7 cellular contexts compared by ENCODE assay signal in the genomic region with DNA sequence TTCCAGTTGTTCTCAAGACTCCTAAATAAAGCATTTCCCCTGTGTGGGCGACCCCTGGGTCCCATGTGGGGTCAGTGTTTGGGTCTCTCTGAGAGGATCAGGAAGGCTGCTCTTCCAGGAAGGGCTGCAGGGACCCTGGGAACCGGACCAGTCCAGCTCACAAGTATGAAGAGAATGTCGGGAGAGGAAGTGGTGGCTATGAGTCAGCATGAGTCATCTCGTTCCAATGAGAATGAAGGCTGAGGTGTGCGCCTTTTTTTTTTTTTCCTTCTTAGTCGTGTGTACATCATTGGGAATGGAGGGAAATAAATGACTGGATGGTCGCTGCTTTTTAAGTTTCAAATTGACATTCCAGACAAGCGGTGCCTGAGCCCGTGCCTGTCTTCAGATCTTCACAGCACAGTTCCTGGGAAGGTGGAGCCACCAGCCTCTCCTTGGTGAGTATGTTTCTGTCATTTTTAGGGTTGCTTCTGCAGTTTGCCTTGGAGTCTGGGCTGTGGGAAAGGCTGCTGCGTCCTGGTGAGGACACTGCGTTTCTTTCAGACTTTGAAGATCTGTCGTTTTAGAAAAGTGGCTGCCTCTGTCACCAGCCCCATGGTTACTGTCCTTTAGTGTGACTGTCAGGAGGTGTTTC.
DNase-seq lines count a peak whose midpoint lies in the region; ATAC-seq, FAIRE-seq and TF ChIP-seq lines count a peak whose summit lies in the region.
"Not testable (repeated sequence)": the region's sequence is repeated elsewhere in the genome, so short reads cannot be mapped to it uniquely, and the experiment has no call there.

No MANE protein-coding gene starts in this region.

- not testable (repeated sequence) for H3K4me1 Mint-ChIP-seq in H9, T-helper 17 cell

- not testable (repeated sequence) for H4K8ac ChIP-seq in H9 (replicated peaks; ENCODE audit: insufficient read length, low read depth, low read length)

- not testable (repeated sequence) for H3K79me2 ChIP-seq in H9 (ENCODE audit: insufficient read depth, low read length)

- not testable (repeated sequence) for H3K36me3 ChIP-seq in breast epithelium, right atrium auricular region, pancreas

- H3K79me1 ChIP-seq in H9 (ENCODE audit: insufficient read depth, low read depth, low read length, poor library complexity, severe bottlenecking): not testable (repeated sequence)

- H3K56ac ChIP-seq in H9 (ENCODE audit: insufficient read length, low read depth, low read length): not testable (repeated sequence)

- intact Hi-C loops in breast epithelium (cut with DNase I; ENCODE audit: low total_unique reads); pancreas (cut with DNase I): not testable (repeated sequence)

- not testable (repeated sequence) for H4K5ac ChIP-seq in H9 (ENCODE audit: insufficient read length, low read depth, low read length)

- H2BK15ac ChIP-seq in H9 (ENCODE audit: low read depth, low read length): not testable (repeated sequence)

- DNase-seq in H9; T-helper 17 cell; breast epithelium (ENCODE audit: low spot score in 2 of 2); right atrium auricular region (ENCODE audit: low spot score); pancreas: not testable (repeated sequence)

- H3K23ac ChIP-seq in H9 (ENCODE audit: insufficient read length, low read depth, low read length): not testable (repeated sequence)

- H3K4me1 ChIP-seq in H9 (ENCODE audit: insufficient read depth, low read length); breast epithelium; right atrium auricular region; pancreas: not testable (repeated sequence)

- not testable (repeated sequence) for TF ChIP-seq CTCF in H9 (conservative IDR thresholded peaks at IDR 0.05); breast epithelium (IDR thresholded peaks at IDR 0.05); right atrium auricular region (IDR thresholded peaks at IDR 0.05); pancreas (IDR thresholded peaks at IDR 0.05)

- not testable (repeated sequence) for H3K14ac ChIP-seq in H9 (ENCODE audit: insufficient read depth, low read length)

- not testable (repeated sequence) for H3K27me3 Mint-ChIP-seq in H9 (ENCODE audit: low read depth); T-helper 17 cell

- ATAC-seq in GM18861 (IDR thresholded peaks at IDR 0.05; ENCODE audit: unreplicated experiment) (peak; percentile 39), HG03439 (IDR thresholded peaks at IDR 0.05; ENCODE audit: unreplicated experiment) (peak; percentile 50), T-helper 17 cell (peak; percentile 52), pancreas (peak; percentile 90 to 93 (median 90))

- H2BK120ac ChIP-seq in H9 (ENCODE audit: low read depth, low read length, poor library complexity, severe bottlenecking): not testable (repeated sequence)

- H2AK5ac ChIP-seq in H9 (ENCODE audit: insufficient read length, low read length): not testable (repeated sequence)

- H3K27ac Mint-ChIP-seq in H9, T-helper 17 cell: not testable (repeated sequence)

- not testable (repeated sequence) for H3K23me2 ChIP-seq in H9 (ENCODE audit: insufficient read length, low read depth, low read length, poor library complexity, severe bottlenecking)

- H2BK5ac ChIP-seq in H9 (ENCODE audit: insufficient read length, low read length): not testable (repeated sequence)

- peak overlapping the region; percentile 39 for H3K27ac ChIP-seq in H9 (ENCODE audit: insufficient read length, low read depth, low read length)
- H3K27ac ChIP-seq in breast epithelium: peak overlapping the region; percentile 79 to 86
- peak overlapping the region; percentile 70 to 76 for H3K27ac ChIP-seq in right atrium auricular region
- H3K27ac ChIP-seq in pancreas: peak overlapping the region in 3 of 4 donors; percentile 38 to 73 (median 57)

- not testable (repeated sequence) for H3K27me3 ChIP-seq in H9 (ENCODE audit: insufficient read depth, low read length); breast epithelium; right atrium auricular region; pancreas

- not testable (repeated sequence) for H3K18ac ChIP-seq in H9 (ENCODE audit: insufficient read length, low read depth, low read length)

- peak overlapping the region; percentile 53 for H3K4me2 ChIP-seq in H9 (ENCODE audit: insufficient read depth, insufficient read length, low read length)

- not testable (repeated sequence) for H2BK12ac ChIP-seq in H9 (ENCODE audit: insufficient read length, low read depth, low read length)

- H3K9me3 Mint-ChIP-seq in H9: not testable (repeated sequence)

- not testable (repeated sequence) for H3K36me3 Mint-ChIP-seq in H9 (ENCODE audit: insufficient read depth in 1 of 3, low read depth in 3 of 3); T-helper 17 cell (ENCODE audit: low read depth)

- not testable (repeated sequence) for FAIRE-seq in pancreas (lab: Jason Lieb, UNC)

- not testable (repeated sequence) for TF ChIP-seq POLR2A in breast epithelium (IDR thresholded peaks at IDR 0.05)

- not testable (repeated sequence) for H3T11ph ChIP-seq in H9 (ENCODE audit: low read length)

- not testable (repeated sequence) for H2AFZ ChIP-seq in H9 (ENCODE audit: low read length)

- H4K91ac ChIP-seq in H9 (ENCODE audit: insufficient read length, low read depth, low read length): not testable (repeated sequence)

- not testable (repeated sequence) for H2BK20ac ChIP-seq in H9 (ENCODE audit: low read depth, low read length, poor library complexity, severe bottlenecking)

- not testable (repeated sequence) for H4K20me1 ChIP-seq in H9 (ENCODE audit: control insufficient read depth, insufficient read depth, insufficient read length)

- H3K4me3 Mint-ChIP-seq in H9 (peak overlapping the region in 1 of 2 experiments; percentile 36; a peak in 2 of 5 replicates), T-helper 17 cell (peak overlapping the region; percentile 75)

- WGBS in H9 (ENCODE audit: extremely low coverage, insufficient read length, low lambda C conversion rate): no CpG with 5 or more reads among the region's 12 CpGs
- 8 to 18% methylated on average over 2 to 8 of the region's 12 CpGs for WGBS in pancreas, 2 donors

- peak overlapping the region; percentile 23 to 57 (median 42) for H3K4me3 ChIP-seq in breast epithelium
- peak overlapping the region; percentile 30 to 46 for H3K4me3 ChIP-seq in right atrium auricular region
- H3K4me3 ChIP-seq in pancreas: peak overlapping the region in 1 of 4 donors; percentile 27

- H3K9me3 ChIP-seq in H9 (ENCODE audit: control insufficient read depth, low read depth, low read length); T-helper 17 cell (ENCODE audit: control insufficient read depth, low read length, poor library complexity, severe bottlenecking); breast epithelium; right atrium auricular region; pancreas: not testable (repeated sequence)

- not testable (repeated sequence) for H3K4ac ChIP-seq in H9 (ENCODE audit: low read depth, low read length)

- peak overlapping the region; percentile 50 for H3K9ac ChIP-seq in H9 (ENCODE audit: extremely low read depth, insufficient read length, low read length)

Comparison
In these comparisons a context has a peak if more than half of its experiments do, and no peak if none do; other contexts are left out.
1. ATAC-seq: peak in every context shown above with its lines; median percentile 90 in pancreas; 52 in T-helper 17 cell; 50 in HG03439; 39 in GM18861.